ENCODE assay signal across 7 cellular contexts in genomic region chr4:27574743-27575142, GRCh38.
"Had no signal": no experiment of that assay in that cellular context is flagged by ENCODE, and none has a peak within 500 bp of the region (broad histone marks: within the 10 kb centered on the region; RNA-seq: fewer than 3 reads in every experiment).

No MANE protein-coding gene starts in this region.

- H3K27ac ChIP-seq: HL-60 had no signal

- H3K27ac Mint-ChIP-seq: IgD-negative memory B cell had no signal

- H3K4me1 Mint-ChIP-seq: IgD-negative memory B cell had no signal

- H3K36me3 Mint-ChIP-seq: IgD-negative memory B cell had no signal

- FAIRE-seq: HepG2, HTR-8/SVneo had no signal

- ATAC-seq: HepG2 had no signal

- H3K27me3 Mint-ChIP-seq: IgD-negative memory B cell had no signal

- DNase-seq: IMR-90, KBM-7, KG1 had no signal

- H3K4me3 Mint-ChIP-seq: IgD-negative memory B cell had no signal
